10 cellular contexts compared by ENCODE assay signal in the genomic region with DNA sequence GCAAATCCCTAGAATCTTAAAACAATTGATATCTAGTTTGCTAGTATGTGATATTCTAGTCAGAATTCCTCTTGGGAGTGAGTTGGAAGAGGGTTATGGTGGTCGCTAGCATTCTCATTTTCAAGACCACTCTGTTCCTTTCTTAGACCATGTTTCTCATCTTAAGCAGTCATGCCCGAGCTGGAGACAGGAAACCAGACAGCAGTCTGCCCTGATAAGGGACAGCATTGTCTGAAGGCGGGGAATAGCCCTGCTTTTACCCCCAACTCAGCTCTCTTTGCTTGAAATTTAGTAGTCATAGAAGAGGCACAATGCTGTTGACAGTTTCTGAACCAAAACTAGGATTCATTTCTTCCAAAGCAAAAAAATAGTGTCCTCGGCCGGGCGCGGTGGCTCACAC. TPM values are rescaled to one million over a fixed set of nuclear protein-coding genes. Genes with fewer than 3 reads are reported as not detected.
A peak's percentile ranks its signal among the peaks of the same experiment; 100 is the strongest.
DNase-seq lines count a peak whose midpoint lies in the region; ATAC-seq and TF ChIP-seq lines count a peak whose summit lies in the region.
"Had no signal": no experiment of that assay in that cellular context is flagged by ENCODE, and none has a peak within 500 bp of the region (broad histone marks: within the 10 kb centered on the region; RNA-seq: fewer than 3 reads in every experiment).

No MANE protein-coding gene starts in this region.

- H3K4me1 ChIP-seq in GM23248 (ENCODE audit: insufficient read depth) (peaks cover 77% of the 10 kb centered on the region), hepatocyte (ENCODE audit: insufficient read depth) (peaks cover 66% of the 10 kb centered on the region), gastrocnemius medialis (peaks cover 79 to 88% of the 10 kb centered on the region in 2 donors)

- CTCF ChIA-PET in activated CD8-positive, alpha-beta memory T cell treated with anti-CD3 and anti-CD28 coated beads, Interleukin-2, amount 10 ng/mL, durations not matched to agents 7 days and 5 days (lab: Charles Lee), result interaction anchor here (0.5 to 2.1 kb wide), 4 partner anchors 25 to 492 kb away, joined by 3 to 10 read pairs (median 6); no protein-coding TSS in a partner anchor

- in situ Hi-C loops in GM23248 (cut with MboI) (no loop called here), gastrocnemius medialis (cut with MboI; ENCODE audit: low sequenced_read_pairs in 4 of 4) (no loop called here)

- intact Hi-C loops in gastrocnemius medialis (cut with DNase I; ENCODE audit: low total_unique reads), result loop anchor here (10.0 kb wide), 3 partner anchors 694 to 1026 kb away; a partner anchor contains a TSS

- 78 to 79% methylated on average over 7 of the region's 7 CpGs for WGBS in GM23248 (ENCODE audit: low coverage in 1 of 2, low lambda C conversion rate in 2 of 2, missing lambda C conversion rate in 2 of 2), 2 experiments
- WGBS in hepatocyte (ENCODE audit: low lambda C conversion rate, missing lambda C conversion rate), result 76% methylated on average over 7 of the region's 7 CpGs

- H3K27me3 ChIP-seq in GM23248 (replicated peaks; ENCODE audit: insufficient read depth), result no peaks in the 10 kb centered on the region
- no peaks in the 10 kb centered on the region for H3K27me3 ChIP-seq in hepatocyte
- H3K27me3 ChIP-seq in gastrocnemius medialis, result no peaks in the 10 kb centered on the region

- H3K4me1 Mint-ChIP-seq in activated CD8-positive, alpha-beta memory T cell treated with anti-CD3 and anti-CD28 coated beads, Interleukin-2, amount 10 ng/mL, durations not matched to agents 7 days and 5 days, result peaks cover 39% of the 10 kb centered on the region

- no peaks in the 10 kb centered on the region for H3K9me2 ChIP-seq in GM23248 (ENCODE audit: insufficient read depth)
- H3K9me2 ChIP-seq in hepatocyte (replicated peaks; ENCODE audit: insufficient read depth), result no peaks in the 10 kb centered on the region

- H3K4me3 ChIP-seq in GM23248, result peak overlapping the region; percentile 84
- H3K4me3 ChIP-seq in hepatocyte, result no peak overlapping the region
- no peak overlapping the region for H3K4me3 ChIP-seq in gastrocnemius medialis

- no peaks in the 10 kb centered on the region for H3K36me3 Mint-ChIP-seq in activated CD8-positive, alpha-beta memory T cell treated with anti-CD3 and anti-CD28 coated beads, Interleukin-2, amount 10 ng/mL, durations not matched to agents 7 days and 5 days

- peak overlapping the region; percentile 99 for H3K9ac ChIP-seq in GM23248

- DNase-seq in GM23248 (peak; percentile 38), hepatocyte (ENCODE audit: low spot score) (no peak), gastrocnemius medialis (no peak), cerebellum (ENCODE audit: low spot score) (no peak), cortex of kidney (lab: John Stamatoyannopoulos, UW) (no peak), NCI-H446 (lab: John Stamatoyannopoulos, UW) (no peak)
- DNase-seq in activated CD8-positive, alpha-beta memory T cell treated with anti-CD3 and anti-CD28 coated beads, Interleukin-2, amount 10 ng/mL, durations not matched to agents 7 days and 5 days, result no peak
- DNase-seq: HCEC 1CT had no signal

- H3K27me3 Mint-ChIP-seq in activated CD8-positive, alpha-beta memory T cell treated with anti-CD3 and anti-CD28 coated beads, Interleukin-2, amount 10 ng/mL, durations not matched to agents 7 days and 5 days, result peaks cover 36% of the 10 kb centered on the region
- H3K27me3 Mint-ChIP-seq: dendritic cell treated with granulocyte-macrophage colony-stimulating factor and Interleukin-4, amounts not matched to agents 40 ng/mL and 50 ng/mL, for 4 days had no signal

- peaks cover 44% of the 10 kb centered on the region for H3F3A ChIP-seq in GM23248 (ENCODE audit: insufficient read depth)

- H4K20me1 ChIP-seq in GM23248 (ENCODE audit: insufficient read depth) (no peaks in the 10 kb centered on the region), hepatocyte (ENCODE audit: insufficient read depth, poor library complexity, severe bottlenecking) (peaks cover 37% of the 10 kb centered on the region)

- H3K4me2 ChIP-seq in GM23248 (ENCODE audit: unreplicated experiment) (peak overlapping the region; percentile 96), hepatocyte (peak overlapping the region; percentile 77)

- no peak overlapping the region for H3K27ac Mint-ChIP-seq in activated CD8-positive, alpha-beta memory T cell treated with anti-CD3 and anti-CD28 coated beads, Interleukin-2, amount 10 ng/mL, durations not matched to agents 7 days and 5 days

- H3K79me2 ChIP-seq in GM23248 (ENCODE audit: insufficient read depth) (peaks cover 95% of the 10 kb centered on the region), hepatocyte (peaks cover 86% of the 10 kb centered on the region)

- H3K27ac ChIP-seq in GM23248 (peak overlapping the region; percentile 97), VCaP (peak overlapping the region; percentile 99), hepatocyte (peak overlapping the region; percentile 97), gastrocnemius medialis (peak overlapping the region; percentile 97 to 100 (median 98))

- TF ChIP-seq CTCF in VCaP (conservative IDR thresholded peaks at IDR 0.05), result no peak
- TF ChIP-seq CTCF in hepatocyte (IDR thresholded peaks at IDR 0.05; ENCODE audit: poor library complexity), result no peak
- no peak for TF ChIP-seq CTCF in gastrocnemius medialis (IDR thresholded peaks at IDR 0.05 in 4 of 5, conservative IDR thresholded peaks at IDR 0.05 in 1 of 5)

- H3K9me3 ChIP-seq in GM23248 (ENCODE audit: low read depth) (no peaks in the 10 kb centered on the region), hepatocyte (ENCODE audit: low read depth) (no peaks in the 10 kb centered on the region), gastrocnemius medialis (no peaks in the 10 kb centered on the region)

- H3K36me3 ChIP-seq in GM23248 (ENCODE audit: low read depth), result no peaks in the 10 kb centered on the region
- H3K36me3 ChIP-seq in hepatocyte (replicated peaks; ENCODE audit: insufficient read depth, low read depth), result no peaks in the 10 kb centered on the region
- no peaks in the 10 kb centered on the region for H3K36me3 ChIP-seq in gastrocnemius medialis

- no peak for TF ChIP-seq POLR2A in gastrocnemius medialis (IDR thresholded peaks at IDR 0.05)

- no peak overlapping the region for H3K4me3 Mint-ChIP-seq in activated CD8-positive, alpha-beta memory T cell treated with anti-CD3 and anti-CD28 coated beads, Interleukin-2, amount 10 ng/mL, durations not matched to agents 7 days and 5 days
- H3K4me3 Mint-ChIP-seq: dendritic cell treated with granulocyte-macrophage colony-stimulating factor and Interleukin-4, amounts not matched to agents 40 ng/mL and 50 ng/mL, for 4 days had no signal

- H3K9me3 Mint-ChIP-seq in activated CD8-positive, alpha-beta memory T cell treated with anti-CD3 and anti-CD28 coated beads, Interleukin-2, amount 10 ng/mL, durations not matched to agents 7 days and 5 days (ENCODE audit: low read depth), result no peaks in the 10 kb centered on the region
- H3K9me3 Mint-ChIP-seq: dendritic cell treated with granulocyte-macrophage colony-stimulating factor and Interleukin-4, amounts not matched to agents 40 ng/mL and 50 ng/mL, for 4 days had no signal

- ATAC-seq in gastrocnemius medialis, result no peak
- ATAC-seq in activated CD8-positive, alpha-beta memory T cell treated with anti-CD3 and anti-CD28 coated beads, Interleukin-2, amount 10 ng/mL, durations not matched to agents 7 days and 5 days, result no peak

- H2AFZ ChIP-seq in GM23248 (no peak overlapping the region), hepatocyte (no peak overlapping the region)

RNA-seq across cellular contexts. Expression of a gene that starts 5.2 kb away (rescaled TPM):
- 12.8 and 14.7 TPM in 2 replicates for total RNA-seq in GM23248 (2014; rRNA removed; shearing (Covaris generic))
- polyA plus RNA-seq in GM23248 (2016; fragmentation: Nextera tagmentation; extraction: Ambion mirVana) (12.9 and 13.8 TPM in 2 replicates), hepatocyte (68.4 and 74.2 TPM in 2 replicates)
- total RNA-seq in hepatocyte (77.3 and 81.1 TPM in 2 replicates), gastrocnemius medialis (10 to 100 TPM; 12.7 to 26.5 (median 19.4) TPM), cerebellum (24.8 TPM)
- 1 to 10 TPM; 2.6 to 3.5 TPM for total RNA-seq in activated CD8-positive, alpha-beta memory T cell treated with anti-CD3 and anti-CD28 coated beads, Interleukin-2, amount 10 ng/mL, durations not matched to agents 7 days and 5 days
